Comparison of ENCODE assay signal across 8 cellular contexts in genomic region chr7:32496052-32496813, GRCh38. TPM values are rescaled to one million over a fixed set of nuclear protein-coding genes. Genes with fewer than 3 reads are reported as not detected.
DNase-seq lines count a peak whose midpoint lies in the region; ATAC-seq and TF ChIP-seq lines count a peak whose summit lies in the region.

No MANE protein-coding gene starts in this region.

- no peaks in the 10 kb centered on the region for H3K9me3 ChIP-seq in neutrophil

- no peak for ATAC-seq in HG03280 (IDR thresholded peaks at IDR 0.05; ENCODE audit: unreplicated experiment)

- H3K27me3 Mint-ChIP-seq in activated naive CD4-positive, alpha-beta T cell treated with anti-CD3 and anti-CD28 coated beads, Interleukin-2, amount 50 U/mL, for 24 hours = no peaks in the 10 kb centered on the region
- H3K27me3 Mint-ChIP-seq in endothelial cell (ENCODE audit: unreplicated experiment) = peaks cover 6% of the 10 kb centered on the region

- H3K4me1 ChIP-seq in neutrophil (ENCODE audit: control insufficient read depth in 1 of 2, insufficient read depth in 1 of 2, low read depth in 1 of 2, low read length in 1 of 2) = peaks cover 39 to 40% of the 10 kb centered on the region in 2 experiments

- peak overlapping the region; percentile 95 for H3K27ac Mint-ChIP-seq in activated naive CD4-positive, alpha-beta T cell treated with anti-CD3 and anti-CD28 coated beads, Interleukin-2, amount 50 U/mL, for 24 hours
- H3K27ac Mint-ChIP-seq in endothelial cell (ENCODE audit: unreplicated experiment) = peak overlapping the region; percentile 91

- peak overlapping the region; percentile 88 to 96 for H3K4me3 ChIP-seq in neutrophil (ENCODE audit: low read depth in 1 of 2, low read length in 1 of 2)

- peak overlapping the region; percentile 99 for H3K27ac ChIP-seq in neutrophil

- TF ChIP-seq CTCF in endothelial cell (IDR thresholded peaks at IDR 0.05; ENCODE audit: unreplicated experiment) = no peak
- no peak for TF ChIP-seq CTCF in neutrophil (IDR thresholded peaks at IDR 0.05)

- H3K36me3 Mint-ChIP-seq in activated naive CD4-positive, alpha-beta T cell treated with anti-CD3 and anti-CD28 coated beads, Interleukin-2, amount 50 U/mL, for 24 hours = peaks cover 10% of the 10 kb centered on the region
- H3K36me3 Mint-ChIP-seq in endothelial cell (ENCODE audit: low read depth, unreplicated experiment) = peaks cover 21% of the 10 kb centered on the region

- no peak for DNase-seq in activated naive CD4-positive, alpha-beta T cell treated with Interleukin-2 at 50 U/mL for 16 hours
- DNase-seq in OCI-M1 (lab: John Stamatoyannopoulos, UW) (peak; percentile 62), endothelial cell (ENCODE audit: low spot score) (peak; percentile 8), SK-N-DZ (ENCODE audit: low spot score) (no peak), SIG-M5 (lab: John Stamatoyannopoulos, UW) (no peak)

- H3K4me1 Mint-ChIP-seq in activated naive CD4-positive, alpha-beta T cell treated with anti-CD3 and anti-CD28 coated beads, Interleukin-2, amount 50 U/mL, for 24 hours = peaks cover 32% of the 10 kb centered on the region
- peaks cover 23% of the 10 kb centered on the region for H3K4me1 Mint-ChIP-seq in endothelial cell (ENCODE audit: unreplicated experiment)

- no peaks in the 10 kb centered on the region for H3K36me3 ChIP-seq in neutrophil

- peak overlapping the region; percentile 92 for H3K4me3 Mint-ChIP-seq in activated naive CD4-positive, alpha-beta T cell treated with anti-CD3 and anti-CD28 coated beads, Interleukin-2, amount 50 U/mL, for 24 hours
- peak overlapping the region; percentile 94 for H3K4me3 Mint-ChIP-seq in endothelial cell (ENCODE audit: unreplicated experiment)

- no peaks in the 10 kb centered on the region for H3K9me3 Mint-ChIP-seq in activated naive CD4-positive, alpha-beta T cell treated with anti-CD3 and anti-CD28 coated beads, Interleukin-2, amount 50 U/mL, for 24 hours
- no peaks in the 10 kb centered on the region for H3K9me3 Mint-ChIP-seq in endothelial cell (ENCODE audit: unreplicated experiment)

- H3K27me3 ChIP-seq in neutrophil = no peaks in the 10 kb centered on the region

RNA-seq across cellular contexts. Expression of gene AVL9, which starts 0.9 kb away (rescaled TPM):
- total RNA-seq in endothelial cell (ENCODE audit: unreplicated experiment) = 43.7 TPM
- 18.9 and 19.6 TPM in 2 replicates for polyA plus RNA-seq in SK-N-DZ (2014; cell fraction: cytosol; rRNA removed)
- polyA plus RNA-seq in SK-N-DZ (2014; cell fraction: nucleus; rRNA removed) = 17.6 and 31.7 TPM in 2 replicates

RNA-seq across cellular contexts. Expression of gene LSM5, which starts 6.1 kb away (rescaled TPM):
- total RNA-seq in endothelial cell (ENCODE audit: unreplicated experiment) = 50.5 TPM
- polyA plus RNA-seq in SK-N-DZ (2014; cell fraction: cytosol; rRNA removed) = 182 and 390 TPM in 2 replicates
- 139 and 172 TPM in 2 replicates for polyA plus RNA-seq in SK-N-DZ (2014; cell fraction: nucleus; rRNA removed)

Comparison
In these comparisons a context has a peak if more than half of its experiments do, and no peak if none do; other contexts are left out.
1. DNase-seq: peak in OCI-M1 (single experiment) and endothelial cell (single experiment); none in activated naive CD4-positive, alpha-beta T cell treated with Interleukin-2 at 50 U/mL for 16 hours (single experiment), SK-N-DZ (single experiment) and SIG-M5 (single experiment).